17 cellular contexts compared by ENCODE assay signal in genomic region chr21:32803651-32804050, GRCh38. TPM values are rescaled to one million over a fixed set of nuclear protein-coding genes. Genes with fewer than 3 reads are reported as not detected.
DNase-seq lines count a peak whose midpoint lies in the region; TF ChIP-seq lines count a peak whose summit lies in the region.
"Had no signal": no experiment of that assay in that cellular context is flagged by ENCODE, and none has a peak within 500 bp of the region (broad histone marks: within the 10 kb centered on the region; RNA-seq: fewer than 3 reads in every experiment).

No MANE protein-coding gene starts in this region.

- H3K4me1 Mint-ChIP-seq in activated T-helper 2 cell treated with anti-CD3 and anti-CD28 coated beads, Interferon-gamma antibody, Interleukin-2, Interleukin-4, amounts not matched to agents 10 μg/mL and 5 μg/mL and 100 μg/mL, durations not matched to agents 14 hours and 24 hours and 36 hours (ENCODE audit: low read depth): peaks cover 26% of the 10 kb centered on the region

- no peaks in the 10 kb centered on the region for H3K36me3 Mint-ChIP-seq in activated T-helper 2 cell treated with anti-CD3 and anti-CD28 coated beads, Interferon-gamma antibody, Interleukin-2, Interleukin-4, amounts not matched to agents 10 μg/mL and 5 μg/mL and 100 μg/mL, durations not matched to agents 14 hours and 24 hours and 36 hours (ENCODE audit: low read depth)

- no peaks in the 10 kb centered on the region for H3K27me3 ChIP-seq in left ventricle myocardium inferior (ENCODE audit: low read depth)

- in situ Hi-C loops in KBM-7 (cut with MboI; ENCODE audit: low pct_unique_long_range_greater_than_20kb, low sequenced_read_pairs) (no loop called here), G401 (cut with HindIII; ENCODE audit: low sequenced_read_pairs) (no loop called here)

- TF ChIP-seq CTCF in coronary artery (IDR thresholded peaks at IDR 0.05) (no peak), left ventricle myocardium inferior (IDR thresholded peaks at IDR 0.05; ENCODE audit: borderline replicate concordance) (no peak)

- no peaks in the 10 kb centered on the region for H3K4me1 ChIP-seq in left ventricle myocardium inferior

- peak; percentile 29 for DNase-seq in COLO829 (ENCODE audit: low spot score)
- peak; percentile 49 for DNase-seq in KBM-7
- no peak for DNase-seq in activated T-helper 2 cell treated with anti-CD3 and anti-CD28 coated beads, Interferon-gamma antibody, Interleukin-2, Interleukin-4, amounts not matched to agents 10 μg/mL and 5 μg/mL and 100 μg/mL, durations not matched to agents 14 hours and 24 hours and 36 hours (ENCODE audit: low spot score)
- DNase-seq in lung microvascular endothelial cell (ENCODE audit: low read depth in 2 of 2): peak; percentile 13 to 78
- no peak for DNase-seq in coronary artery (ENCODE audit: low spot score)
- DNase-seq in left ventricle myocardium inferior: no peak
- DNase-seq in NCI-H1694 (lab: John Stamatoyannopoulos, UW): no peak
- DNase-seq in G401 (ENCODE audit: low spot score): no peak
- DNase-seq: activated CD4-positive, alpha-beta T cell treated with anti-CD3 and anti-CD28 coated beads, Interleukin-2, amount 10 ng/mL, durations not matched to agents 7 days and 5 days; KG1; left cardiac atrium; NCI-H1417 treated with DMSO at 0.1 percent for 48 hours; NCI-H226; NK-92 treated with Interleukin-12 subunit alpha and Interleukin-12 subunit beta, amount 100 ng/mL, for 24 hours; stimulated activated CD4-positive, alpha-beta T cell treated with anti-CD3 and anti-CD28 coated beads, Interleukin-4, amount 100 ng/mL, for 4 hours had no signal

- no peaks in the 10 kb centered on the region for H3K36me3 ChIP-seq in left ventricle myocardium inferior
- H3K36me3 ChIP-seq: thoracic aorta had no signal

- peak overlapping the region; percentile 2 for H3K27ac Mint-ChIP-seq in activated T-helper 2 cell treated with anti-CD3 and anti-CD28 coated beads, Interferon-gamma antibody, Interleukin-2, Interleukin-4, amounts not matched to agents 10 μg/mL and 5 μg/mL and 100 μg/mL, durations not matched to agents 14 hours and 24 hours and 36 hours
- H3K27ac Mint-ChIP-seq: activated CD4-positive, alpha-beta T cell treated with anti-CD3 and anti-CD28 coated beads, Interleukin-2, amount 10 ng/mL, durations not matched to agents 7 days and 5 days; activated naive CD4-positive, alpha-beta T cell treated with anti-CD3 and anti-CD28 coated beads, Interleukin-2, amount 50 U/mL, for 72 hours had no signal

- H3K4me3 ChIP-seq in coronary artery (no peak overlapping the region), left ventricle myocardium inferior (no peak overlapping the region)
- H3K4me3 ChIP-seq: thoracic aorta had no signal

- peaks cover 6% of the 10 kb centered on the region for H3K9me3 Mint-ChIP-seq in activated T-helper 2 cell treated with anti-CD3 and anti-CD28 coated beads, Interferon-gamma antibody, Interleukin-2, Interleukin-4, amounts not matched to agents 10 μg/mL and 5 μg/mL and 100 μg/mL, durations not matched to agents 14 hours and 24 hours and 36 hours
- H3K9me3 Mint-ChIP-seq: activated CD4-positive, alpha-beta T cell treated with anti-CD3 and anti-CD28 coated beads, Interleukin-2, amount 10 ng/mL, durations not matched to agents 7 days and 5 days had no signal

- no peaks in the 10 kb centered on the region for H3K27me3 Mint-ChIP-seq in activated T-helper 2 cell treated with anti-CD3 and anti-CD28 coated beads, Interferon-gamma antibody, Interleukin-2, Interleukin-4, amounts not matched to agents 10 μg/mL and 5 μg/mL and 100 μg/mL, durations not matched to agents 14 hours and 24 hours and 36 hours (ENCODE audit: low read depth)
- H3K27me3 Mint-ChIP-seq: activated CD4-positive, alpha-beta T cell treated with anti-CD3 and anti-CD28 coated beads, Interleukin-2, amount 10 ng/mL, durations not matched to agents 7 days and 5 days had no signal

- intact Hi-C loops in activated T-helper 2 cell treated with anti-CD3 and anti-CD28 coated beads, Interferon-gamma antibody, Interleukin-2, Interleukin-4, amounts not matched to agents 10 μg/mL and 5 μg/mL and 100 μg/mL, durations not matched to agents 14 hours and 24 hours and 36 hours (cut with micrococcal nuclease): no loop called here
- intact Hi-C loops in left ventricle myocardium inferior (cut with micrococcal nuclease): no loop called here

- H3K9me3 ChIP-seq in left ventricle myocardium inferior (replicated peaks): no peaks in the 10 kb centered on the region
- H3K9me3 ChIP-seq: thoracic aorta had no signal

- no peak overlapping the region for H3K27ac ChIP-seq in coronary artery
- H3K27ac ChIP-seq in left ventricle myocardium inferior (replicated peaks): no peak overlapping the region
- H3K27ac ChIP-seq: thoracic aorta had no signal

- no peak overlapping the region for H3K4me3 Mint-ChIP-seq in activated T-helper 2 cell treated with anti-CD3 and anti-CD28 coated beads, Interferon-gamma antibody, Interleukin-2, Interleukin-4, amounts not matched to agents 10 μg/mL and 5 μg/mL and 100 μg/mL, durations not matched to agents 14 hours and 24 hours and 36 hours (ENCODE audit: low read depth)
- H3K4me3 Mint-ChIP-seq: activated CD4-positive, alpha-beta T cell treated with anti-CD3 and anti-CD28 coated beads, Interleukin-2, amount 10 ng/mL, durations not matched to agents 7 days and 5 days had no signal

RNA-seq across cellular contexts. Expression of gene PAXBP1, which starts 32.1 kb away (rescaled TPM):
- 65.7 and 66.5 TPM in 2 replicates for total RNA-seq in activated T-helper 2 cell treated with anti-CD3 and anti-CD28 coated beads, Interferon-gamma antibody, Interleukin-2, Interleukin-4, amounts not matched to agents 10 μg/mL and 5 μg/mL and 100 μg/mL, durations not matched to agents 14 hours and 24 hours and 36 hours
- total RNA-seq in lung microvascular endothelial cell (9.8 and 13.5 TPM in 2 replicates), left ventricle myocardium inferior (10.7 TPM)
- total RNA-seq in G401 (2014; rRNA removed; shearing (Covaris generic)): 13.4 and 26.2 TPM in 2 replicates

Comparison
In these comparisons a context has a peak if more than half of its experiments do, and no peak if none do; other contexts are left out.
1. DNase-seq: peak in COLO829 (single experiment), KBM-7 (single experiment) and lung microvascular endothelial cell (2 of 2); none in activated T-helper 2 cell treated with anti-CD3 and anti-CD28 coated beads, Interferon-gamma antibody, Interleukin-2, Interleukin-4, amounts not matched to agents 10 μg/mL and 5 μg/mL and 100 μg/mL, durations not matched to agents 14 hours and 24 hours and 36 hours (single experiment), coronary artery (single experiment), left ventricle myocardium inferior (single experiment), NCI-H1694 (single experiment) and G401 (single experiment).